Comparison of ENCODE assay signal across 1 cellular context in the genomic region with DNA sequence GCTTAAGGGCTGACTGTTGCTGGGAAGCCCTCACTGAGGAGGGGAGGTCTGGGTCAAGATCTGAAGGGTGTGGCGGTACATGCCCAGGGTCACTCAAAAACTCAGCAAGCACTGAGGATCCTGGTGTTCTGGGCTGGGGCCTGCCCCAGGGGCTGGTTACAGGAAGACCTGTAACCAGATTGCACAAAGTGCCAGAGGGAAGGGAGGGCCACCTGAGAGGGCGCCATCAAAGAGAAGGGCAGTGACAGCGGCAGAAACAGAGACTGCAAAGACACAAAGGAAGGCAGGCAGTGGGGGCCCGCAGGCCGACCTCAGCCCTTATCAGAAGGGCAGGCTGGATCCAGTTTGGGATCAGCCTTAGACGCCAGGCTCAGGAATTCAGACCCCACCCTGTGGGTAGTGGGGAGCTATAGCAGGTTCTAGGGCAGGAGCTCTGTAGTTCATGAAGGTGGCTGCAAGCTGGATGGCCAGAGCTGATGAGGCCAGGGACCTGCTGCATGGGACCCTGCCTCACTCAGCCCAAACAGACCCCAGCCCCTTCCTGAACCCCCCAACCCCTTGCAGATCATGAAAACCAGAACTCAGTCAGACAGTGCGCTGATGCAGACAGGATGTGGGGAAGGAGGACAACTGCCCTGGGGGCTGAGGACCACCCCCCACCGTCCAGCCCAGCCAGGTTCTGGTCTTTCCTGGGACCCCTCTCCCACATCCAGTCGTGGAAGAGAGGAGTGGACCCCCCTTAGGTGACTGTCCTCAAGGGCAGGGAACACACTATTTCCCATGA.
TF ChIP-seq lines count a peak whose summit lies in the region.

No MANE protein-coding gene starts in this region.

TF ChIP-seq in WTC11, 78 proteins besides CTCF, POLR2A, EP300 and RAD21:
- TF ChIP-seq, protein P1, sequence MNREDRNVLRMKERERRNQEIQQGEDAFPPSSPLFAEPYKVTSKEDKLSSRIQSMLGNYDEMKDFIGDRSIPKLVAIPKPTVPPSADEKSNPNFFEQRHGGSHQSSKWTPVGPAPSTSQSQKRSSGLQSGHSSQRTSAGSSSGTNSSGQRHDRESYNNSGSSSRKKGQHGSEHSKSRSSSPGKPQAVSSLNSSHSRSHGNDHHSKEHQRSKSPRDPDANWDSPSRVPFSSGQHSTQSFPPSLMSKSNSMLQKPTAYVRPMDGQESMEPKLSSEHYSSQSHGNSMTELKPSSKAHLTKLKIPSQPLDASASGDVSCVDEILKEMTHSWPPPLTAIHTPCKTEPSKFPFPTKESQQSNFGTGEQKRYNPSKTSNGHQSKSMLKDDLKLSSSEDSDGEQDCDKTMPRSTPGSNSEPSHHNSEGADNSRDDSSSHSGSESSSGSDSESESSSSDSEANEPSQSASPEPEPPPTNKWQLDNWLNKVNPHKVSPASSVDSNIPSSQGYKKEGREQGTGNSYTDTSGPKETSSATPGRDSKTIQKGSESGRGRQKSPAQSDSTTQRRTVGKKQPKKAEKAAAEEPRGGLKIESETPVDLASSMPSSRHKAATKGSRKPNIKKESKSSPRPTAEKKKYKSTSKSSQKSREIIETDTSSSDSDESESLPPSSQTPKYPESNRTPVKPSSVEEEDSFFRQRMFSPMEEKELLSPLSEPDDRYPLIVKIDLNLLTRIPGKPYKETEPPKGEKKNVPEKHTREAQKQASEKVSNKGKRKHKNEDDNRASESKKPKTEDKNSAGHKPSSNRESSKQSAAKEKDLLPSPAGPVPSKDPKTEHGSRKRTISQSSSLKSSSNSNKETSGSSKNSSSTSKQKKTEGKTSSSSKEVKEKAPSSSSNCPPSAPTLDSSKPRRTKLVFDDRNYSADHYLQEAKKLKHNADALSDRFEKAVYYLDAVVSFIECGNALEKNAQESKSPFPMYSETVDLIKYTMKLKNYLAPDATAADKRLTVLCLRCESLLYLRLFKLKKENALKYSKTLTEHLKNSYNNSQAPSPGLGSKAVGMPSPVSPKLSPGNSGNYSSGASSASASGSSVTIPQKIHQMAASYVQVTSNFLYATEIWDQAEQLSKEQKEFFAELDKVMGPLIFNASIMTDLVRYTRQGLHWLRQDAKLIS (CRISPR knock-in tag; IDR thresholded peaks at IDR 0.05; ENCODE audit: borderline replicate concordance): no peak
- TF ChIP-seq, protein P2, sequence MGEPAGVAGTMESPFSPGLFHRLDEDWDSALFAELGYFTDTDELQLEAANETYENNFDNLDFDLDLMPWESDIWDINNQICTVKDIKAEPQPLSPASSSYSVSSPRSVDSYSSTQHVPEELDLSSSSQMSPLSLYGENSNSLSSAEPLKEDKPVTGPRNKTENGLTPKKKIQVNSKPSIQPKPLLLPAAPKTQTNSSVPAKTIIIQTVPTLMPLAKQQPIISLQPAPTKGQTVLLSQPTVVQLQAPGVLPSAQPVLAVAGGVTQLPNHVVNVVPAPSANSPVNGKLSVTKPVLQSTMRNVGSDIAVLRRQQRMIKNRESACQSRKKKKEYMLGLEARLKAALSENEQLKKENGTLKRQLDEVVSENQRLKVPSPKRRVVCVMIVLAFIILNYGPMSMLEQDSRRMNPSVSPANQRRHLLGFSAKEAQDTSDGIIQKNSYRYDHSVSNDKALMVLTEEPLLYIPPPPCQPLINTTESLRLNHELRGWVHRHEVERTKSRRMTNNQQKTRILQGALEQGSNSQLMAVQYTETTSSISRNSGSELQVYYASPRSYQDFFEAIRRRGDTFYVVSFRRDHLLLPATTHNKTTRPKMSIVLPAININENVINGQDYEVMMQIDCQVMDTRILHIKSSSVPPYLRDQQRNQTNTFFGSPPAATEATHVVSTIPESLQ (CRISPR knock-in tag; IDR thresholded peaks at IDR 0.05): no peak
- TF ChIP-seq, protein P3, sequence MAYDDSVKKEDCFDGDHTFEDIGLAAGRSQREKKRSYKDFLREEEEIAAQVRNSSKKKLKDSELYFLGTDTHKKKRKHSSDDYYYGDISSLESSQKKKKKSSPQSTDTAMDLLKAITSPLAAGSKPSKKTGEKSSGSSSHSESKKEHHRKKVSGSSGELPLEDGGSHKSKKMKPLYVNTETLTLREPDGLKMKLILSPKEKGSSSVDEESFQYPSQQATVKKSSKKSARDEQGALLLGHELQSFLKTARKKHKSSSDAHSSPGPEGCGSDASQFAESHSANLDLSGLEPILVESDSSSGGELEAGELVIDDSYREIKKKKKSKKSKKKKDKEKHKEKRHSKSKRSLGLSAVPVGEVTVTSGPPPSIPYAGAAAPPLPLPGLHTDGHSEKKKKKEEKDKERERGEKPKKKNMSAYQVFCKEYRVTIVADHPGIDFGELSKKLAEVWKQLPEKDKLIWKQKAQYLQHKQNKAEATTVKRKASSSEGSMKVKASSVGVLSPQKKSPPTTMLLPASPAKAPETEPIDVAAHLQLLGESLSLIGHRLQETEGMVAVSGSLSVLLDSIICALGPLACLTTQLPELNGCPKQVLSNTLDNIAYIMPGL (CRISPR knock-in tag; IDR thresholded peaks at IDR 0.05): no peak
- TF ChIP-seq ZNF138 (CRISPR knock-in tag; conservative IDR thresholded peaks at IDR 0.05) (no peak), ELF4 (CRISPR knock-in tag; IDR thresholded peaks at IDR 0.05; ENCODE audit: low read depth) (no peak), SMAD4 (CRISPR knock-in tag; IDR thresholded peaks at IDR 0.05) (no peak), NR2C2 (CRISPR knock-in tag; IDR thresholded peaks at IDR 0.05) (no peak), NFE2L1 (CRISPR knock-in tag; IDR thresholded peaks at IDR 0.05) (no peak), GRHL2 (CRISPR knock-in tag; IDR thresholded peaks at IDR 0.05; ENCODE audit: insufficient replicate concordance, severe bottlenecking) (no peak)
TF ChIP-seq in WTC11: peak in this region for 0.
